ENCODE assay signal across 33 cellular contexts in genomic region chr10:17729630-17730029, GRCh38. TPM values are rescaled to one million over a fixed set of nuclear protein-coding genes. Genes with fewer than 3 reads are reported as not detected.
"Had no signal": no experiment of that assay in that cellular context is flagged by ENCODE, and none has a peak within 500 bp of the region (broad histone marks: within the 10 kb centered on the region; RNA-seq: fewer than 3 reads in every experiment).

No MANE protein-coding gene starts in this region.

- H3K4me1 ChIP-seq: ascending aorta had no signal

- H3K36me3 ChIP-seq: ascending aorta, cardiac muscle cell had no signal

- H3K27ac ChIP-seq: body of pancreas, cardiac muscle cell, KMS-11, SK-N-MC had no signal

- H3K9me3 ChIP-seq: ascending aorta, body of pancreas, MG63 had no signal

- H3K4me3 ChIP-seq: ascending aorta, body of pancreas, cardiac muscle cell, MG63, SK-N-MC had no signal

- H3K27me3 ChIP-seq: ascending aorta, body of pancreas, cardiac muscle cell, MG63 had no signal

- ATAC-seq: activated CD8-positive, alpha-beta memory T cell treated with anti-CD3 and anti-CD28 coated beads, Interleukin-2, amount 10 ng/mL, durations not matched to agents 7 days and 5 days; body of pancreas; Panc1; Right ventricle myocardium inferior; T-cell had no signal

- DNase-seq: activated B cell treated with CpG ODN at 0.5 μM for 24 hours; activated CD4-positive, alpha-beta T cell treated with anti-CD3 and anti-CD28 coated beads for 1 hour; activated CD4-positive, alpha-beta T cell treated with anti-CD3 and anti-CD28 coated beads, Interleukin-2, amount 10 ng/mL, durations not matched to agents 24 days and 14 days; activated CD4-positive, alpha-beta T cell treated with anti-CD3 and anti-CD28 coated beads, Interleukin-2, amount 50 U/mL, for 48 hours; activated CD8-positive, alpha-beta memory T cell treated with anti-CD3 and anti-CD28 coated beads, Interleukin-2, amount 10 ng/mL, durations not matched to agents 7 days and 5 days; activated effector memory CD4-positive, alpha-beta T cell treated with Interleukin-2 at 50 U/mL for 16 hours; activated naive CD4-positive, alpha-beta T cell; activated T-cell treated with anti-CD3 and anti-CD28 coated beads, Interleukin-2, amount 50 U/mL, for 24 hours; amniotic stem cell; body of pancreas; MG63; MV-4-11; NCI-H1092 treated with DMSO at 0.1 percent for 48 hours; NCI-H1417 treated with DMSO at 0.1 percent for 48 hours; NCI-H1694; NCI-H2029 treated with DMSO at 0.1 percent for 48 hours; NCI-H345; NCI-H510A; NCI-H69; NK-92 treated with Interleukin-12 subunit alpha and Interleukin-12 subunit beta, amount 100 ng/mL, for 24 hours; OCI-M1; RPMI8226; T-cell; T-helper 2 cell; T1000 had no signal

- FAIRE-seq: TTC549 had no signal

RNA-seq across cellular contexts. Expression of gene TMEM236, which starts 22.4 kb away (rescaled TPM):
- total RNA-seq: activated T-helper 1 cell treated with anti-CD3 and anti-CD28 coated beads, Interleukin-12 subunit alpha, Interleukin-12 subunit beta, Interleukin-2, Interleukin-4 antibody, amounts not matched to agents 30 ng/mL and 10 ng/mL and 1 ng/mL, durations not matched to agents 14 hours and 24 hours and 36 hours; ascending aorta; cardiac muscle cell had no signal
